In the genomic region with DNA sequence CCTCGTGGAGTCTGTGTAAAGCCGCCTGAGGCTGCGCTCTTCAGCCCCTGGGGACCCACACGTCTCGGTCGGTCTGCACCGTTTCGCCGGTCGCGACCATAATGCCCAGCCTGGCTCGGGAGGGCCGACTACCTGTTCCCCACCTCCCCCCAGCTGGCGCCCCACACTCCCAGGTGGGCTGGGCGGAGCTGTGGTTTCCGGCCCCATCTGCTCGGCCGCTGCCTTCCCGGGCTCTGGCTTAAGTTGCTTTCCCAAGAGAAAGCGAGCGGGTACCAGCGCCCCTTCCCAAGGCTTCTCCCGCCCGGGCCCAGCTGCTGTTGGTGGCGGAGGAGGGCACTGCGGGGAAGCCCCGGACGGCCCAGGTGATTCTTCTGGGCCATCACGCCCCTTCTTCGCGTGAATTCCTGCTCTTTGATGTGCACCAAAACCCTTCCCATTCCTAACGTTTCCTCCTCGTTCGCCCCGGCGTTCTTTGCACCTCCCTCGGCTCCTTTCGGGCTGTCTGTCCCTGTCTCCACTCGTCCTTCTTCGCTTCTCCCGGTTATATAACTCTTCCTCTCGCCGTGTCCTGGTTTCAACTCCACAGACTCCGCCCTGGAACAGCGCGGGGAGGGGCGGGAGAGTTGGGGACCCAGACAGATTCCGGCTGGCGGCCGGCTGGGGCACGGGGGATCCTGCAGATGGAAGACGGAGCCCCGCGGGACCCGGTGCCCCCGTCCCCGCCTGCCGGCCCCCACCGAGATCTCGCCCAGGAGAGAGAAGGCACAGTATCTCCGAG, we compare ENCODE assay signal across 8 cellular contexts. TPM values are rescaled to one million over a fixed set of nuclear protein-coding genes. Genes with fewer than 3 reads are reported as not detected.
A peak's percentile ranks its signal among the peaks of the same experiment; 100 is the strongest.
DNase-seq lines count a peak whose midpoint lies in the region; ATAC-seq and TF ChIP-seq lines count a peak whose summit lies in the region.

No MANE protein-coding gene starts in this region.

- H3K4me3 ChIP-seq in HAP-1 = peak overlapping the region; percentile 55
- peak overlapping the region; percentile 75 for H3K4me3 ChIP-seq in osteoblast (ENCODE audit: insufficient read depth, low read length)

- 0 out of 2 replicates have a peak, but pooled peaks cover 4% of the 10 kb centered on the region for H3K36me3 ChIP-seq in HAP-1 (replicated peaks)
- peaks cover 7% of the 10 kb centered on the region for H3K36me3 ChIP-seq in osteoblast (ENCODE audit: insufficient read depth, low read length)

- no peaks in the 10 kb centered on the region for H3K9me3 Mint-ChIP-seq in activated naive CD8-positive, alpha-beta T cell (ENCODE audit: low read depth)

- H3K4me1 ChIP-seq in HAP-1 (peaks cover 36% of the 10 kb centered on the region), osteoblast (ENCODE audit: insufficient read depth, low read length) (peaks cover 38% of the 10 kb centered on the region)

- peak overlapping the region; percentile 92 for H3K27ac Mint-ChIP-seq in activated naive CD8-positive, alpha-beta T cell

- peaks cover 6% of the 10 kb centered on the region for H3K36me3 Mint-ChIP-seq in activated naive CD8-positive, alpha-beta T cell

- peak overlapping the region; percentile 89 for H3K4me3 Mint-ChIP-seq in activated naive CD8-positive, alpha-beta T cell

- DNase-seq in NCI-H2081 (lab: John Stamatoyannopoulos, UW) (peak; percentile 88), NCI-H2081 treated with DMSO at 0.1 percent for 48 hours (lab: John Stamatoyannopoulos, UW) (no peak), HAP-1 (ENCODE audit: low spot score in 2 of 2) (peak; percentile 46 to 81), NCI-H2171 treated with DMSO at 0.1 percent for 48 hours (lab: John Stamatoyannopoulos, UW) (peak; percentile 99), Right ventricle myocardium superior (peak; percentile 90), osteoblast (ENCODE audit: insufficient read length, low spot score, missing footprints) (no peak), RPMI8226 (no peak)

- H3K27me3 Mint-ChIP-seq in activated naive CD8-positive, alpha-beta T cell = no peaks in the 10 kb centered on the region

- peak overlapping the region; percentile 52 for H2AFZ ChIP-seq in osteoblast (ENCODE audit: low read length)

- no peaks in the 10 kb centered on the region for H3K27me3 ChIP-seq in HAP-1 (ENCODE audit: low read depth)
- H3K27me3 ChIP-seq in osteoblast (ENCODE audit: insufficient read depth, low read length) = peaks cover 11% of the 10 kb centered on the region

- in situ Hi-C loops in HAP-1 (cut with MboI; ENCODE audit: low sequenced_read_pairs) = no loop called here

- H3K4me2 ChIP-seq in osteoblast (ENCODE audit: insufficient read depth, low read length) = peak overlapping the region; percentile 86

- peaks cover 22% of the 10 kb centered on the region for H4K20me1 ChIP-seq in osteoblast (ENCODE audit: insufficient read depth, low read length)

- H3K79me2 ChIP-seq in osteoblast (ENCODE audit: insufficient read depth, low read length) = peaks cover 16% of the 10 kb centered on the region

- no peaks in the 10 kb centered on the region for H3K9me3 ChIP-seq in HAP-1
- no peaks in the 10 kb centered on the region for H3K9me3 ChIP-seq in osteoblast (ENCODE audit: low read depth, low read length)

- no peak for TF ChIP-seq CTCF in osteoblast (IDR thresholded peaks at IDR 0.05; ENCODE audit: extremely low read depth, low read depth, low read length)

- peaks cover 49% of the 10 kb centered on the region for H3K4me1 Mint-ChIP-seq in activated naive CD8-positive, alpha-beta T cell (ENCODE audit: low read depth)

- intact Hi-C loops in Right ventricle myocardium superior (cut with DNase I) = loop anchor here (2.0 kb wide), 1 partner anchor 21 kb away; a partner anchor contains a TSS

- peak overlapping the region; percentile 89 for H3K27ac ChIP-seq in osteoblast (ENCODE audit: low read depth, low read length)

- peak; percentile 61 for ATAC-seq in Right ventricle myocardium superior (ENCODE audit: poor library complexity)

RNA-seq across cellular contexts. Expression of a gene that starts 2.0 kb away (rescaled TPM):
- total RNA-seq in Right ventricle myocardium superior = 27.9 TPM
- total RNA-seq in osteoblast = 5.6 and 12.3 TPM in 2 replicates

RNA-seq across cellular contexts. Expression of a gene that starts 18.9 kb away (rescaled TPM):
- total RNA-seq in Right ventricle myocardium superior (32.4 TPM), osteoblast (0.29 and 0.36 TPM in 2 replicates)

RNA-seq across cellular contexts. Expression of a gene that starts 21.4 kb away (rescaled TPM):
- total RNA-seq in Right ventricle myocardium superior (101 TPM), osteoblast (25.3 and 29.7 TPM in 2 replicates)

RNA-seq across cellular contexts. Expression of a gene that starts 21.8 kb away (rescaled TPM):
- 24.2 TPM for total RNA-seq in Right ventricle myocardium superior
- 8.3 and 10.5 TPM in 2 replicates for total RNA-seq in osteoblast

RNA-seq across cellular contexts. Expression of a gene that starts 52.6 kb away (rescaled TPM):
- 13.7 TPM for total RNA-seq in Right ventricle myocardium superior
- total RNA-seq in osteoblast = 95.2 and 97.0 TPM in 2 replicates

Comparison
In these comparisons a context has a peak if more than half of its experiments do, and no peak if none do; other contexts are left out.
1. DNase-seq: peak in NCI-H2081 (2 of 2), HAP-1 (2 of 2), NCI-H2171 treated with DMSO at 0.1 percent for 48 hours (single experiment) and Right ventricle myocardium superior (single experiment); none in NCI-H2081 treated with DMSO at 0.1 percent for 48 hours (single experiment), osteoblast (single experiment) and RPMI8226 (single experiment).
2. RNA of a gene that starts 18.9 kb away (total RNA-seq): 32.4 TPM in Right ventricle myocardium superior (single experiment); 0.29 to 0.36 TPM in osteoblast; every median in the first group is over 10 times any median in the second.